ENCODE assay signal across 1 cellular context in the genomic region with DNA sequence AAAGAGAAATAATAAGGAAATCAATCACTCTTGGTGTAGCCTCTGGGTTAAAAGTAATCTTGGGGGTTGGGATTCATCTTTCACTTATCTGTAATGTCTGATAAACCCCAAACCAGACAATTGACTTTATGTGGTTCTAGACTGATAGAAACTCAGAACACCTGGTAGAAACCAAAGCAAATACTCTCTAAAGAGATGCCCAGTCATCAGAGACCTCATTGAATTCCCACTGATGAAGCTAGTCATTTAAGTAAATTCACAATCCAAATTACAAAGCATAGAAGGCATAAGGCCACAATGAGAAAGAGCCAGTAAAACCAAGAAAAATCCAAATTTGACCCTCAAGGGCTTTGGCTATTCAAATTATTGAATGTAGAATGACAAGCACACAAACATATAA.
TF ChIP-seq lines count a peak whose summit lies in the region.

No MANE protein-coding gene starts in this region.

TF ChIP-seq in GM12878, 131 proteins besides CTCF, POLR2A, EP300 and RAD21 (continued from another document):
- TF ChIP-seq, protein P1, sequence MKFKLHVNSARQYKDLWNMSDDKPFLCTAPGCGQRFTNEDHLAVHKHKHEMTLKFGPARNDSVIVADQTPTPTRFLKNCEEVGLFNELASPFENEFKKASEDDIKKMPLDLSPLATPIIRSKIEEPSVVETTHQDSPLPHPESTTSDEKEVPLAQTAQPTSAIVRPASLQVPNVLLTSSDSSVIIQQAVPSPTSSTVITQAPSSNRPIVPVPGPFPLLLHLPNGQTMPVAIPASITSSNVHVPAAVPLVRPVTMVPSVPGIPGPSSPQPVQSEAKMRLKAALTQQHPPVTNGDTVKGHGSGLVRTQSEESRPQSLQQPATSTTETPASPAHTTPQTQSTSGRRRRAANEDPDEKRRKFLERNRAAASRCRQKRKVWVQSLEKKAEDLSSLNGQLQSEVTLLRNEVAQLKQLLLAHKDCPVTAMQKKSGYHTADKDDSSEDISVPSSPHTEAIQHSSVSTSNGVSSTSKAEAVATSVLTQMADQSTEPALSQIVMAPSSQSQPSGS (IDR thresholded peaks at IDR 0.05; ENCODE audit: low read length): peak; percentile 71; the same call in 1 of the 2 replicates
- no peak for TF ChIP-seq MYB (IDR thresholded peaks at IDR 0.05; ENCODE audit: borderline replicate concordance, low read depth, low read length)
- no peak for TF ChIP-seq TCF3 (IDR thresholded peaks at IDR 0.05; ENCODE audit: borderline replicate concordance, insufficient read depth, low read depth, low read length)
- peak; percentile 82 for TF ChIP-seq NFIC (IDR thresholded peaks at IDR 0.05; ENCODE audit: low read depth, low read length)
- TF ChIP-seq NR2C1 (IDR thresholded peaks at IDR 0.05): no peak
- no peak for TF ChIP-seq FOXK2 (IDR thresholded peaks at IDR 0.05)
- TF ChIP-seq, protein P2, sequence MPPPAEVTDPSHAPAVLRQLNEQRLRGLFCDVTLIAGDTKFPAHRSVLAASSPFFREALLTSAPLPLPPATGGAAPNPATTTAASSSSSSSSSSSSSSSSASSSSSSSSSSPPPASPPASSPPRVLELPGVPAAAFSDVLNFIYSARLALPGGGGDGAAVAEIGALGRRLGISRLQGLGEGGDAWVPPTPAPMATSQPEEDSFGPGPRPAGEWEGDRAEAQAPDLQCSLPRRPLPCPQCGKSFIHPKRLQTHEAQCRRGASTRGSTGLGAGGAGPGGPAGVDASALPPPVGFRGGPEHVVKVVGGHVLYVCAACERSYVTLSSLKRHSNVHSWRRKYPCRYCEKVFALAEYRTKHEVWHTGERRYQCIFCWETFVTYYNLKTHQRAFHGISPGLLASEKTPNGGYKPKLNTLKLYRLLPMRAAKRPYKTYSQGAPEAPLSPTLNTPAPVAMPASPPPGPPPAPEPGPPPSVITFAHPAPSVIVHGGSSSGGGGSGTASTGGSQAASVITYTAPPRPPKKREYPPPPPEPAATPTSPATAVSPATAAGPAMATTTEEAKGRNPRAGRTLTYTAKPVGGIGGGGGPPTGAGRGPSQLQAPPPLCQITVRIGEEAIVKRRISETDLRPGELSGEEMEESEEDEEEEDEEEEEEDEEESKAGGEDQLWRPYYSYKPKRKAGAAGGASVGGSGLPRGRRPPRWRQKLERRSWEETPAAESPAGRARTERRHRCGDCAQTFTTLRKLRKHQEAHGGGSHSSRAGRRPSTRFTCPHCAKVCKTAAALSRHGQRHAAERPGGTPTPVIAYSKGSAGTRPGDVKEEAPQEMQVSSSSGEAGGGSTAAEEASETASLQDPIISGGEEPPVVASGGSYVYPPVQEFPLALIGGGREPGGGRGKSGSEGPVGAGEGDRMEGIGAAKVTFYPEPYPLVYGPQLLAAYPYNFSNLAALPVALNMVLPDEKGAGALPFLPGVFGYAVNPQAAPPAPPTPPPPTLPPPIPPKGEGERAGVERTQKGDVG (CRISPR knock-in tag; IDR thresholded peaks at IDR 0.05): no peak
- TF ChIP-seq STAT1 (conservative IDR thresholded peaks at IDR 0.05): no peak
- no peak for TF ChIP-seq HCFC1 (IDR thresholded peaks at IDR 0.05; ENCODE audit: low read length)
- TF ChIP-seq CBX3 (IDR thresholded peaks at IDR 0.05; ENCODE audit: borderline replicate concordance, low read depth): no peak
- TF ChIP-seq IKZF2 (IDR thresholded peaks at IDR 0.05): 0 out of 4 replicates have a peak, but pooled peaks of 1 of the 2 experiments have one; percentile 15
TF ChIP-seq in GM12878: peak in this region for 7.
